In the genomic region with DNA sequence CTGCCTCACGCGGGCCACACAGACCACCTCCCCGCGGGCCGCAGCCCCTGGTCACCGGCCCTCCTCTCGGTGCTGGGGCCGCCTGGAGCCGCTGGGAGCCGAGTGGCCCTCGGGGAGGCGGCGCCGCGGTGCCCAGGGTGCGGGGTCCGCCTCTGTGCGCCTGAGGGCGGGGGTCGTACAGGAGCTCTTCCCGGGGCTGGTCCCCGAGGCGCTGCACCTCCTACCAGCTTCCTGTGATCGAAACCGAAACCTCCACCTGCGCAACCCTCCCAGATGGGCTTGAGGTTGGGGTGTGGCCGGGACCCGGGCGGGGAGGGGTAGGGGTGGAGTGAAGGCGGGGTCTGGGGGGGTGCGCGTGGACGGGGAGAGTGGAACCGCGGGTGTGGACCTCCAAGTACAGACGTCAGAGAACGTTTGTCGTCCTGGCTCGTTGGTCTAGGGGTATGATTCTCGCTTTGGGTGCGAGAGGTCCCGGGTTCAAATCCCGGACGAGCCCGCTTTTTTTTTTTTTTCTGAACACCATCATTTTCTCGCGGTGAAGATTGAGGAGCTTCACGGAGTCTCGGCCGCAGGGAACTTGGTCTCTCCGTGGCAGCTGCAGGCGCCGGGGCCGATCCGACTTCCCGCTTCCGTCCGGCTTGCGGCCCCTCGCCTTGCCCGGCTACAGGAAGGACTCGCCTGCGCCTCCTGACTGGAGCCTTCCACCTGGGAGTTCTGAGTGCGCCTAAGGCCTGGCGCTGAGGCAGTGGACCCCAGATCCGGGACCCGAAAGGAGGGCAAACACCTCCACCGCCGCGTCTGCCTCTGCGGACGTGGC, we compare ENCODE assay signal across 1 cellular context.
TF ChIP-seq lines count a peak whose summit lies in the region.

No MANE protein-coding gene starts in this region.

TF ChIP-seq in GM12878, 131 proteins besides CTCF, POLR2A, EP300 and RAD21 (continued from another document and continues in another):
- TF ChIP-seq EGR1 (IDR thresholded peaks at IDR 0.05; ENCODE audit: borderline replicate concordance in 1 of 2, low read depth in 2 of 2, low read length in 2 of 2) (no peak), FOXM1 (IDR thresholded peaks at IDR 0.05; ENCODE audit: low read depth, low read length) (no peak), CEBPB (IDR thresholded peaks at IDR 0.05; ENCODE audit: borderline replicate concordance in 1 of 2, low read depth in 2 of 2, low read length in 2 of 2) (no peak), NFXL1 (IDR thresholded peaks at IDR 0.05; ENCODE audit: borderline replicate concordance) (no peak), MTA3 (IDR thresholded peaks at IDR 0.05; ENCODE audit: borderline replicate concordance, low read length) (no peak), BMI1 (IDR thresholded peaks at IDR 0.05; ENCODE audit: borderline replicate concordance) (no peak), SMAD1 (IDR thresholded peaks at IDR 0.05; ENCODE audit: low read depth, partially characterized antibody) (no peak), ZZZ3 (IDR thresholded peaks at IDR 0.05; ENCODE audit: control insufficient read depth, insufficient read length, low read depth) (no peak), HCFC1 (IDR thresholded peaks at IDR 0.05; ENCODE audit: low read length) (peak; percentile 42; the same call in 1 of the 2 replicates), ZNF207 (IDR thresholded peaks at IDR 0.05; ENCODE audit: borderline replicate concordance) (0 out of 2 replicates have a peak, but pooled peaks have one; percentile 42), TAF1 (IDR thresholded peaks at IDR 0.05; ENCODE audit: borderline replicate concordance, low read depth, low read length) (no peak), SUPT20H (IDR thresholded peaks at IDR 0.05; ENCODE audit: borderline replicate concordance, control insufficient read depth, low read depth, low read length) (no peak), EED (IDR thresholded peaks at IDR 0.05; ENCODE audit: low read depth) (peak; percentile 39; the same call in 1 of the 2 replicates), SREBF2 (IDR thresholded peaks at IDR 0.05; ENCODE audit: low read length) (peak; percentile 88), KDM1A (IDR thresholded peaks at IDR 0.05; ENCODE audit: borderline replicate concordance) (no peak), POU2F2 (IDR thresholded peaks at IDR 0.05; ENCODE audit: borderline replicate concordance, low read depth, low read length) (no peak), EZH2 (IDR thresholded peaks at IDR 0.05; ENCODE audit: borderline replicate concordance, control insufficient read depth, low read depth, low read length) (no peak), SP1 (IDR thresholded peaks at IDR 0.05; ENCODE audit: low read depth, low read length) (no peak), BRCA1 (IDR thresholded peaks at IDR 0.05; ENCODE audit: low read depth, low read length) (no peak), IKZF2 (IDR thresholded peaks at IDR 0.05) (peak; percentile 52 to 65; a peak in 2 of 4 replicates), STAT3 (IDR thresholded peaks at IDR 0.05; ENCODE audit: low read depth, low read length) (no peak), SIX5 (IDR thresholded peaks at IDR 0.05; ENCODE audit: low read depth, low read length, severe bottlenecking) (no peak), SMARCA5 (IDR thresholded peaks at IDR 0.05) (peak; percentile 64; the same call in 1 of the 2 replicates), DPF2 (IDR thresholded peaks at IDR 0.05) (peak; percentile 48), MXI1 (IDR thresholded peaks at IDR 0.05; ENCODE audit: low read depth, low read length) (0 out of 2 replicates have a peak, but pooled peaks have one; percentile 24), KAT2A (conservative IDR thresholded peaks at IDR 0.05; ENCODE audit: control insufficient read depth, low read depth, low read length) (no peak), CREB1 (IDR thresholded peaks at IDR 0.05; ENCODE audit: low read depth) (peak; percentile 78), ASH2L (IDR thresholded peaks at IDR 0.05; ENCODE audit: borderline replicate concordance, low read depth) (no peak), NR2C2 (IDR thresholded peaks at IDR 0.05; ENCODE audit: borderline replicate concordance, control insufficient read depth, insufficient read length, low read depth) (no peak), IRF4 (IDR thresholded peaks at IDR 0.05; ENCODE audit: low read depth, low read length) (no peak), NR2F1 (conservative IDR thresholded peaks at IDR 0.05) (no peak), TBL1XR1 (IDR thresholded peaks at IDR 0.05; ENCODE audit: low read depth, low read length) (no peak), POLR2AphosphoS2 (IDR thresholded peaks at IDR 0.05; ENCODE audit: low read depth, low read length) (no peak), ETV6 (conservative IDR thresholded peaks at IDR 0.05 in 1 of 2, IDR thresholded peaks at IDR 0.05 in 1 of 2; ENCODE audit: borderline replicate concordance in 1 of 2, low read depth in 1 of 2) (peak in 1 of 2 experiments; percentile 45; a peak in 2 of 4 replicates)
- TF ChIP-seq, protein P1, sequence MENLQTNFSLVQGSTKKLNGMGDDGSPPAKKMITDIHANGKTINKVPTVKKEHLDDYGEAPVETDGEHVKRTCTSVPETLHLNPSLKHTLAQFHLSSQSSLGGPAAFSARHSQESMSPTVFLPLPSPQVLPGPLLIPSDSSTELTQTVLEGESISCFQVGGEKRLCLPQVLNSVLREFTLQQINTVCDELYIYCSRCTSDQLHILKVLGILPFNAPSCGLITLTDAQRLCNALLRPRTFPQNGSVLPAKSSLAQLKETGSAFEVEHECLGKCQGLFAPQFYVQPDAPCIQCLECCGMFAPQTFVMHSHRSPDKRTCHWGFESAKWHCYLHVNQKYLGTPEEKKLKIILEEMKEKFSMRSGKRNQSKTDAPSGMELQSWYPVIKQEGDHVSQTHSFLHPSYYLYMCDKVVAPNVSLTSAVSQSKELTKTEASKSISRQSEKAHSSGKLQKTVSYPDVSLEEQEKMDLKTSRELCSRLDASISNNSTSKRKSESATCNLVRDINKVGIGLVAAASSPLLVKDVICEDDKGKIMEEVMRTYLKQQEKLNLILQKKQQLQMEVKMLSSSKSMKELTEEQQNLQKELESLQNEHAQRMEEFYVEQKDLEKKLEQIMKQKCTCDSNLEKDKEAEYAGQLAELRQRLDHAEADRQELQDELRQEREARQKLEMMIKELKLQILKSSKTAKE (IDR thresholded peaks at IDR 0.05; ENCODE audit: low read depth, poor library complexity, severe bottlenecking), result no peak
- TF ChIP-seq, protein P2, sequence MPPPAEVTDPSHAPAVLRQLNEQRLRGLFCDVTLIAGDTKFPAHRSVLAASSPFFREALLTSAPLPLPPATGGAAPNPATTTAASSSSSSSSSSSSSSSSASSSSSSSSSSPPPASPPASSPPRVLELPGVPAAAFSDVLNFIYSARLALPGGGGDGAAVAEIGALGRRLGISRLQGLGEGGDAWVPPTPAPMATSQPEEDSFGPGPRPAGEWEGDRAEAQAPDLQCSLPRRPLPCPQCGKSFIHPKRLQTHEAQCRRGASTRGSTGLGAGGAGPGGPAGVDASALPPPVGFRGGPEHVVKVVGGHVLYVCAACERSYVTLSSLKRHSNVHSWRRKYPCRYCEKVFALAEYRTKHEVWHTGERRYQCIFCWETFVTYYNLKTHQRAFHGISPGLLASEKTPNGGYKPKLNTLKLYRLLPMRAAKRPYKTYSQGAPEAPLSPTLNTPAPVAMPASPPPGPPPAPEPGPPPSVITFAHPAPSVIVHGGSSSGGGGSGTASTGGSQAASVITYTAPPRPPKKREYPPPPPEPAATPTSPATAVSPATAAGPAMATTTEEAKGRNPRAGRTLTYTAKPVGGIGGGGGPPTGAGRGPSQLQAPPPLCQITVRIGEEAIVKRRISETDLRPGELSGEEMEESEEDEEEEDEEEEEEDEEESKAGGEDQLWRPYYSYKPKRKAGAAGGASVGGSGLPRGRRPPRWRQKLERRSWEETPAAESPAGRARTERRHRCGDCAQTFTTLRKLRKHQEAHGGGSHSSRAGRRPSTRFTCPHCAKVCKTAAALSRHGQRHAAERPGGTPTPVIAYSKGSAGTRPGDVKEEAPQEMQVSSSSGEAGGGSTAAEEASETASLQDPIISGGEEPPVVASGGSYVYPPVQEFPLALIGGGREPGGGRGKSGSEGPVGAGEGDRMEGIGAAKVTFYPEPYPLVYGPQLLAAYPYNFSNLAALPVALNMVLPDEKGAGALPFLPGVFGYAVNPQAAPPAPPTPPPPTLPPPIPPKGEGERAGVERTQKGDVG (CRISPR knock-in tag; IDR thresholded peaks at IDR 0.05), result no peak
- TF ChIP-seq, protein P3, sequence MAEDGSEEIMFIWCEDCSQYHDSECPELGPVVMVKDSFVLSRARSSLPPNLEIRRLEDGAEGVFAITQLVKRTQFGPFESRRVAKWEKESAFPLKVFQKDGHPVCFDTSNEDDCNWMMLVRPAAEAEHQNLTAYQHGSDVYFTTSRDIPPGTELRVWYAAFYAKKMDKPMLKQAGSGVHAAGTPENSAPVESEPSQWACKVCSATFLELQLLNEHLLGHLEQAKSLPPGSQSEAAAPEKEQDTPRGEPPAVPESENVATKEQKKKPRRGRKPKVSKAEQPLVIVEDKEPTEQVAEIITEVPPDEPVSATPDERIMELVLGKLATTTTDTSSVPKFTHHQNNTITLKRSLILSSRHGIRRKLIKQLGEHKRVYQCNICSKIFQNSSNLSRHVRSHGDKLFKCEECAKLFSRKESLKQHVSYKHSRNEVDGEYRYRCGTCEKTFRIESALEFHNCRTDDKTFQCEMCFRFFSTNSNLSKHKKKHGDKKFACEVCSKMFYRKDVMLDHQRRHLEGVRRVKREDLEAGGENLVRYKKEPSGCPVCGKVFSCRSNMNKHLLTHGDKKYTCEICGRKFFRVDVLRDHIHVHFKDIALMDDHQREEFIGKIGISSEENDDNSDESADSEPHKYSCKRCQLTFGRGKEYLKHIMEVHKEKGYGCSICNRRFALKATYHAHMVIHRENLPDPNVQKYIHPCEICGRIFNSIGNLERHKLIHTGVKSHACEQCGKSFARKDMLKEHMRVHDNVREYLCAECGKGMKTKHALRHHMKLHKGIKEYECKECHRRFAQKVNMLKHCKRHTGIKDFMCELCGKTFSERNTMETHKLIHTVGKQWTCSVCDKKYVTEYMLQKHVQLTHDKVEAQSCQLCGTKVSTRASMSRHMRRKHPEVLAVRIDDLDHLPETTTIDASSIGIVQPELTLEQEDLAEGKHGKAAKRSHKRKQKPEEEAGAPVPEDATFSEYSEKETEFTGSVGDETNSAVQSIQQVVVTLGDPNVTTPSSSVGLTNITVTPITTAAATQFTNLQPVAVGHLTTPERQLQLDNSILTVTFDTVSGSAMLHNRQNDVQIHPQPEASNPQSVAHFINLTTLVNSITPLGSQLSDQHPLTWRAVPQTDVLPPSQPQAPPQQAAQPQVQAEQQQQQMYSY (CRISPR knock-in tag; IDR thresholded peaks at IDR 0.05), result no peak
- TF ChIP-seq, protein P4, sequence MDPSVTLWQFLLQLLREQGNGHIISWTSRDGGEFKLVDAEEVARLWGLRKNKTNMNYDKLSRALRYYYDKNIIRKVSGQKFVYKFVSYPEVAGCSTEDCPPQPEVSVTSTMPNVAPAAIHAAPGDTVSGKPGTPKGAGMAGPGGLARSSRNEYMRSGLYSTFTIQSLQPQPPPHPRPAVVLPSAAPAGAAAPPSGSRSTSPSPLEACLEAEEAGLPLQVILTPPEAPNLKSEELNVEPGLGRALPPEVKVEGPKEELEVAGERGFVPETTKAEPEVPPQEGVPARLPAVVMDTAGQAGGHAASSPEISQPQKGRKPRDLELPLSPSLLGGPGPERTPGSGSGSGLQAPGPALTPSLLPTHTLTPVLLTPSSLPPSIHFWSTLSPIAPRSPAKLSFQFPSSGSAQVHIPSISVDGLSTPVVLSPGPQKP (IDR thresholded peaks at IDR 0.05; ENCODE audit: low read depth, low read length), result 0 out of 2 replicates have a peak, but pooled peaks have one; percentile 26
- TF ChIP-seq, protein P5, sequence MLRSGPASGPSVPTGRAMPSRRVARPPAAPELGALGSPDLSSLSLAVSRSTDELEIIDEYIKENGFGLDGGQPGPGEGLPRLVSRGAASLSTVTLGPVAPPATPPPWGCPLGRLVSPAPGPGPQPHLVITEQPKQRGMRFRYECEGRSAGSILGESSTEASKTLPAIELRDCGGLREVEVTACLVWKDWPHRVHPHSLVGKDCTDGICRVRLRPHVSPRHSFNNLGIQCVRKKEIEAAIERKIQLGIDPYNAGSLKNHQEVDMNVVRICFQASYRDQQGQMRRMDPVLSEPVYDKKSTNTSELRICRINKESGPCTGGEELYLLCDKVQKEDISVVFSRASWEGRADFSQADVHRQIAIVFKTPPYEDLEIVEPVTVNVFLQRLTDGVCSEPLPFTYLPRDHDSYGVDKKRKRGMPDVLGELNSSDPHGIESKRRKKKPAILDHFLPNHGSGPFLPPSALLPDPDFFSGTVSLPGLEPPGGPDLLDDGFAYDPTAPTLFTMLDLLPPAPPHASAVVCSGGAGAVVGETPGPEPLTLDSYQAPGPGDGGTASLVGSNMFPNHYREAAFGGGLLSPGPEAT (IDR thresholded peaks at IDR 0.05; ENCODE audit: low read depth), result peak; percentile 41; the same call in 1 of the 2 replicates
- TF ChIP-seq, protein P6, sequence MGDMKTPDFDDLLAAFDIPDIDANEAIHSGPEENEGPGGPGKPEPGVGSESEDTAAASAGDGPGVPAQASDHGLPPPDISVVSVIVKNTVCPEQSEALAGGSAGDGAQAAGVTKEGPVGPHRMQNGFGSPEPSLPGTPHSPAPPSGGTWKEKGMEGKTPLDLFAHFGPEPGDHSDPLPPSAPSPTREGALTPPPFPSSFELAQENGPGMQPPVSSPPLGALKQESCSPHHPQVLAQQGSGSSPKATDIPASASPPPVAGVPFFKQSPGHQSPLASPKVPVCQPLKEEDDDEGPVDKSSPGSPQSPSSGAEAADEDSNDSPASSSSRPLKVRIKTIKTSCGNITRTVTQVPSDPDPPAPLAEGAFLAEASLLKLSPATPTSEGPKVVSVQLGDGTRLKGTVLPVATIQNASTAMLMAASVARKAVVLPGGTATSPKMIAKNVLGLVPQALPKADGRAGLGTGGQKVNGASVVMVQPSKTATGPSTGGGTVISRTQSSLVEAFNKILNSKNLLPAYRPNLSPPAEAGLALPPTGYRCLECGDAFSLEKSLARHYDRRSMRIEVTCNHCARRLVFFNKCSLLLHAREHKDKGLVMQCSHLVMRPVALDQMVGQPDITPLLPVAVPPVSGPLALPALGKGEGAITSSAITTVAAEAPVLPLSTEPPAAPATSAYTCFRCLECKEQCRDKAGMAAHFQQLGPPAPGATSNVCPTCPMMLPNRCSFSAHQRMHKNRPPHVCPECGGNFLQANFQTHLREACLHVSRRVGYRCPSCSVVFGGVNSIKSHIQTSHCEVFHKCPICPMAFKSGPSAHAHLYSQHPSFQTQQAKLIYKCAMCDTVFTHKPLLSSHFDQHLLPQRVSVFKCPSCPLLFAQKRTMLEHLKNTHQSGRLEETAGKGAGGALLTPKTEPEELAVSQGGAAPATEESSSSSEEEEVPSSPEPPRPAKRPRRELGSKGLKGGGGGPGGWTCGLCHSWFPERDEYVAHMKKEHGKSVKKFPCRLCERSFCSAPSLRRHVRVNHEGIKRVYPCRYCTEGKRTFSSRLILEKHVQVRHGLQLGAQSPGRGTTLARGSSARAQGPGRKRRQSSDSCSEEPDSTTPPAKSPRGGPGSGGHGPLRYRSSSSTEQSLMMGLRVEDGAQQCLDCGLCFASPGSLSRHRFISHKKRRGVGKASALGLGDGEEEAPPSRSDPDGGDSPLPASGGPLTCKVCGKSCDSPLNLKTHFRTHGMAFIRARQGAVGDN (IDR thresholded peaks at IDR 0.05), result no peak
- TF ChIP-seq, protein P7, sequence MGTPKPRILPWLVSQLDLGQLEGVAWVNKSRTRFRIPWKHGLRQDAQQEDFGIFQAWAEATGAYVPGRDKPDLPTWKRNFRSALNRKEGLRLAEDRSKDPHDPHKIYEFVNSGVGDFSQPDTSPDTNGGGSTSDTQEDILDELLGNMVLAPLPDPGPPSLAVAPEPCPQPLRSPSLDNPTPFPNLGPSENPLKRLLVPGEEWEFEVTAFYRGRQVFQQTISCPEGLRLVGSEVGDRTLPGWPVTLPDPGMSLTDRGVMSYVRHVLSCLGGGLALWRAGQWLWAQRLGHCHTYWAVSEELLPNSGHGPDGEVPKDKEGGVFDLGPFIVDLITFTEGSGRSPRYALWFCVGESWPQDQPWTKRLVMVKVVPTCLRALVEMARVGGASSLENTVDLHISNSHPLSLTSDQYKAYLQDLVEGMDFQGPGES (IDR thresholded peaks at IDR 0.05), result no peak
